Comparison of ENCODE assay signal across 25 cellular contexts in genomic region chr3:79845546-79845945, GRCh38.
"Had no signal": no experiment of that assay in that cellular context is flagged by ENCODE, and none has a peak within 500 bp of the region (broad histone marks: within the 10 kb centered on the region; RNA-seq: fewer than 3 reads in every experiment).

No MANE protein-coding gene starts in this region.

- H3K4me1 ChIP-seq: gastrocnemius medialis, heart left ventricle had no signal

- H3K9me3 ChIP-seq: gastrocnemius medialis had no signal

- DNase-seq: activated B cell treated with CpG ODN at 0.5 μM for 24 hours; activated CD4-positive, alpha-beta T cell treated with anti-CD3 and anti-CD28 coated beads for 48 hours; activated CD4-positive, alpha-beta T cell treated with anti-CD3 and anti-CD28 coated beads, Interleukin-2, amount 50 U/mL, for 1 hour; activated CD4-positive, alpha-beta T cell treated with anti-CD3 and anti-CD28 coated beads, Interleukin-2, amount 50 U/mL, for 48 hours; activated CD8-positive, alpha-beta memory T cell treated with anti-CD3 and anti-CD28 coated beads for 24 hours; activated CD8-positive, alpha-beta T cell treated with anti-CD3 and anti-CD28 coated beads for 36 hours; activated effector memory CD4-positive, alpha-beta T cell treated with Interleukin-2 at 50 U/mL for 16 hours; activated gamma-delta T cell treated with Interleukin-2 at 50 U/mL for 16 hours; activated naive CD4-positive, alpha-beta T cell treated with anti-CD3 and anti-CD28 coated beads, Interleukin-2, amount 50 U/mL, for 16 hours; activated naive CD4-positive, alpha-beta T cell treated with Interleukin-2 at 50 U/mL for 16 hours; activated T-cell treated with anti-CD3 and anti-CD28 coated beads, Interleukin-2, amount 50 U/mL, for 4 hours; amniotic stem cell; anterior cingulate cortex; brain microvascular endothelial cell; dorsolateral prefrontal cortex; effector memory CD4-positive, alpha-beta T cell; endodermal cell; foreskin fibroblast; gastrocnemius medialis; glutamatergic neuron; heart left ventricle; T-helper 17 cell; T1000; WERI-Rb-1 had no signal

- H3K36me3 ChIP-seq: brain microvascular endothelial cell, gastrocnemius medialis, heart left ventricle, WERI-Rb-1 had no signal

- H3K27ac ChIP-seq: brain microvascular endothelial cell, coronary artery, dorsolateral prefrontal cortex, gastrocnemius medialis, heart left ventricle, WERI-Rb-1 had no signal

- H3K4me3 ChIP-seq: coronary artery, dorsolateral prefrontal cortex, gastrocnemius medialis, heart left ventricle had no signal

- H3K27me3 ChIP-seq: brain microvascular endothelial cell, dorsolateral prefrontal cortex, gastrocnemius medialis, heart left ventricle had no signal
